In the genomic region with DNA sequence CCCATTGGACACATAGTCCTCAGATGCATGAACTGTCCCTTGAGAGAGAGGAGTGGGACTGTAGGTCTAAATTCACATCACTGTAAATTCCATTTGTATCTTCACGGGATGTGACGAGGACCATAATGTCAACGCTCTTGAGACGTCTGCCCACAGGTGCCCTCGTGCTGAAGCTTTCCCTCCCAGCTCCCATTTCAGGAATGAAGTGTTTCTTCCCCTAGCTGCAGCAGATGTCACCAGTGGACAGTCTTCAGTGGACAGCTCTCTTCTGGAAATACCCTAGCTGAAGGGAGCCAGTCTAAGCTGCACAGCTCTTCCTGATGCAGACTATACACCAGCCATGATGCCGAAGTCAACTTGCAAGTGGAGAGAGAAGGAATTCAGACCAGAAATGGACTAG, we compare ENCODE assay signal across 16 cellular contexts.
DNase-seq lines count a peak whose midpoint lies in the region; ATAC-seq, FAIRE-seq and TF ChIP-seq lines count a peak whose summit lies in the region.
"Had no signal": no experiment of that assay in that cellular context is flagged by ENCODE, and none has a peak within 500 bp of the region (broad histone marks: within the 10 kb centered on the region; RNA-seq: fewer than 3 reads in every experiment).

No MANE protein-coding gene starts in this region.

- DNase-seq in A549 (ENCODE audit: low read depth in 1 of 2, low spot score in 1 of 2) (no peak), adipocyte (ENCODE audit: low read depth) (peak; percentile 6), globus pallidus (ENCODE audit: low spot score) (peak; percentile 42), osteocyte (ENCODE audit: extremely low spot score, unreplicated experiment) (peak; percentile 36)
- no peak for DNase-seq in activated CD4-positive, CD25-positive, alpha-beta regulatory T cell treated with anti-CD3 and anti-CD28 coated beads, Interleukin-2, amount 50 U/mL, for 72 hours
- DNase-seq: activated CD4-positive, alpha-beta T cell treated with anti-CD3 and anti-CD28 coated beads, Interleukin-2, amount 50 U/mL, for 4 hours; MV-4-11; NCI-H2107; NCI-H82; SHP77 treated with DMSO at 0.1 percent for 48 hours had no signal

- WGBS in A549 (ENCODE audit: missing lambda C conversion rate): 98% methylated on average over 6 of the region's 6 CpGs

- peak overlapping the region; percentile 78 for H3K4me2 ChIP-seq in A549

- peak overlapping the region; percentile 89 to 93 for H3K27ac ChIP-seq in A549
- H3K27ac ChIP-seq: neutrophil had no signal

- no peak for TF ChIP-seq EP300 in A549 (IDR thresholded peaks at IDR 0.05)

- no peaks in the 10 kb centered on the region for H3K36me3 Mint-ChIP-seq in osteocyte (ENCODE audit: unreplicated experiment)

- H3K27ac Mint-ChIP-seq in osteocyte (ENCODE audit: unreplicated experiment): peak overlapping the region; percentile 97

- H3K4me3 ChIP-seq in A549 (no peak overlapping the region), adipocyte (ENCODE audit: low read length) (no peak overlapping the region)
- H3K4me3 ChIP-seq: HAP-1 had no signal

- CTCF ChIA-PET in A549 (lab: Yijun Ruan, JAX): interaction anchor here (1.1 to 1.4 kb wide), 2 partner anchors 9 to 16 kb away, joined by 3 to 4 read pairs; no protein-coding TSS in a partner anchor

- peak overlapping the region; percentile 63 for H3K9ac ChIP-seq in adipocyte (ENCODE audit: low read length)

- no peaks in the 10 kb centered on the region for H3K9me3 Mint-ChIP-seq in osteocyte (ENCODE audit: unreplicated experiment)

- H3K4me1 ChIP-seq in A549 (peaks cover 41% of the 10 kb centered on the region), adipocyte (ENCODE audit: control insufficient read depth, insufficient read depth, low read length) (peaks cover 26% of the 10 kb centered on the region)
- H3K4me1 ChIP-seq: HAP-1 had no signal

- FAIRE-seq in A549 (lab: Jason Lieb, UNC): no peak

- H3K9me3 ChIP-seq in A549 (no peaks in the 10 kb centered on the region), adipocyte (ENCODE audit: control insufficient read depth, low read length) (no peaks in the 10 kb centered on the region)
- H3K9me3 ChIP-seq: adrenal gland, HAP-1, neutrophil had no signal

- H3K4me3 Mint-ChIP-seq in osteocyte (ENCODE audit: unreplicated experiment): no peak overlapping the region

- H3K27me3 ChIP-seq in adipocyte (replicated peaks; ENCODE audit: control insufficient read depth, insufficient read depth, low read length): no peaks in the 10 kb centered on the region
- H3K27me3 ChIP-seq: adrenal gland, neutrophil had no signal

- POLR2A ChIA-PET in A549 (lab: Yijun Ruan, JAX): interaction anchor here (1.6 kb wide), 1 partner anchor 424 kb away, joined by 8 read pairs; a partner anchor contains a TSS

- no peak for TF ChIP-seq POLR2A in A549 (IDR thresholded peaks at IDR 0.05; ENCODE audit: low read length)

- no peak for TF ChIP-seq CTCF in A549 (IDR thresholded peaks at IDR 0.05)
- no peak for TF ChIP-seq CTCF in osteocyte (IDR thresholded peaks at IDR 0.05)

- peaks cover 34% of the 10 kb centered on the region for H3K4me1 Mint-ChIP-seq in osteocyte (ENCODE audit: unreplicated experiment)

- no peaks in the 10 kb centered on the region for H3K36me3 ChIP-seq in adipocyte (ENCODE audit: control insufficient read depth, insufficient read depth, low read length, severe bottlenecking)
- H3K36me3 ChIP-seq: adrenal gland, HAP-1, neutrophil had no signal

- H3K27me3 Mint-ChIP-seq in osteocyte (ENCODE audit: unreplicated experiment): no peaks in the 10 kb centered on the region

- TF ChIP-seq RAD21 in A549 (conservative IDR thresholded peaks at IDR 0.05 in 1 of 2, IDR thresholded peaks at IDR 0.05 in 1 of 2): no peak

- ATAC-seq in A549 (no peak), GM21737 (IDR thresholded peaks at IDR 0.05; ENCODE audit: unreplicated experiment) (no peak), GM19035 (IDR thresholded peaks at IDR 0.05; ENCODE audit: unreplicated experiment) (no peak), HG03095 (IDR thresholded peaks at IDR 0.05; ENCODE audit: unreplicated experiment) (no peak)

TF ChIP-seq in A549, 52 proteins besides CTCF, POLR2A, EP300 and RAD21:
- no peak for TF ChIP-seq ZC3H11A (IDR thresholded peaks at IDR 0.05)
- TF ChIP-seq KDM1A (IDR thresholded peaks at IDR 0.05; ENCODE audit: low read depth): no peak
- no peak for TF ChIP-seq RNF2 (IDR thresholded peaks at IDR 0.05; ENCODE audit: borderline replicate concordance, low read depth)
- no peak for TF ChIP-seq CHD2 (IDR thresholded peaks at IDR 0.05; ENCODE audit: low read length, partially characterized antibody)
- no peak for TF ChIP-seq MYC (IDR thresholded peaks at IDR 0.05; ENCODE audit: borderline replicate concordance, low read length)
- TF ChIP-seq HOXB5 (CRISPR knock-in tag; IDR thresholded peaks at IDR 0.05): no peak
- TF ChIP-seq, protein P1, sequence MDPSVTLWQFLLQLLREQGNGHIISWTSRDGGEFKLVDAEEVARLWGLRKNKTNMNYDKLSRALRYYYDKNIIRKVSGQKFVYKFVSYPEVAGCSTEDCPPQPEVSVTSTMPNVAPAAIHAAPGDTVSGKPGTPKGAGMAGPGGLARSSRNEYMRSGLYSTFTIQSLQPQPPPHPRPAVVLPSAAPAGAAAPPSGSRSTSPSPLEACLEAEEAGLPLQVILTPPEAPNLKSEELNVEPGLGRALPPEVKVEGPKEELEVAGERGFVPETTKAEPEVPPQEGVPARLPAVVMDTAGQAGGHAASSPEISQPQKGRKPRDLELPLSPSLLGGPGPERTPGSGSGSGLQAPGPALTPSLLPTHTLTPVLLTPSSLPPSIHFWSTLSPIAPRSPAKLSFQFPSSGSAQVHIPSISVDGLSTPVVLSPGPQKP (IDR thresholded peaks at IDR 0.05; ENCODE audit: low read depth, low read length): no peak
- no peak for TF ChIP-seq MAZ (IDR thresholded peaks at IDR 0.05; ENCODE audit: borderline replicate concordance, low read depth, low read length)
- TF ChIP-seq CBX2 (IDR thresholded peaks at IDR 0.05; ENCODE audit: borderline replicate concordance, low read depth): no peak
- no peak for TF ChIP-seq NFE2L2 (conservative IDR thresholded peaks at IDR 0.05; ENCODE audit: low read length)
- no peak for TF ChIP-seq NR3C1 (IDR thresholded peaks at IDR 0.05)
TF ChIP-seq in A549: peak in this region for 0.

Comparison
In these comparisons a context has a peak if more than half of its experiments do, and no peak if none do; other contexts are left out.
1. DNase-seq: peak in adipocyte (single experiment), globus pallidus (single experiment) and osteocyte (single experiment); none in A549 (0 of 2) and activated CD4-positive, CD25-positive, alpha-beta regulatory T cell treated with anti-CD3 and anti-CD28 coated beads, Interleukin-2, amount 50 U/mL, for 72 hours (single experiment).